ENCODE assay signal across 8 cellular contexts in genomic region chr4:1746265-1746691, GRCh38. TPM values are rescaled to one million over a fixed set of nuclear protein-coding genes. Genes with fewer than 3 reads are reported as not detected.
DNase-seq lines count a peak whose midpoint lies in the region; ATAC-seq and TF ChIP-seq lines count a peak whose summit lies in the region.

No MANE protein-coding gene starts in this region.

- H3K4me1 ChIP-seq in psoas muscle: no peaks in the 10 kb centered on the region

- peaks cover 0 to 17% of the 10 kb centered on the region in 2 donors for H3K36me3 ChIP-seq in psoas muscle (ENCODE audit: insufficient read depth in 1 of 2, low read depth in 1 of 2)

- peaks cover 0 to 8% (median 0%) of the 10 kb centered on the region in 3 donors for H3K27me3 ChIP-seq in psoas muscle (ENCODE audit: insufficient read depth in 3 of 3, low read length in 2 of 3)

- peak; percentile 53 for DNase-seq in HPDE6-E6E7 (ENCODE audit: extremely low spot score)
- peak; percentile 68 for DNase-seq in RPMI8226
- DNase-seq in activated T-helper 9 cell treated with anti-CD3 and anti-CD28 coated beads, Interleukin-2, amount 50 U/mL, for 16 hours (ENCODE audit: low read depth): peak; percentile 64
- DNase-seq in glomerular visceral epithelial cell (ENCODE audit: extremely low spot score): peak; percentile 79
- DNase-seq in psoas muscle: peak; percentile 75 to 85
- no peak for DNase-seq in Ammon's horn (ENCODE audit: low spot score)
- no peak for DNase-seq in left lobe of liver (ENCODE audit: low spot score)

- ATAC-seq in psoas muscle (peak; percentile 81 to 91 (median 82)), left lobe of liver (no peak)

- WGBS in psoas muscle, 3 donors: 10 to 16% (median 15%) methylated on average over 13 to 17 of the region's 17 CpGs

- H3K27ac ChIP-seq in psoas muscle: no peak overlapping the region

- intact Hi-C loops in psoas muscle (cut with DNase I): loop anchor here in 1 of 2 donors (2.0 to 5.0 kb wide), 2 partner anchors 66 to 153 kb away; no protein-coding TSS in a partner anchor

- TF ChIP-seq CTCF in GM12873 (IDR thresholded peaks at IDR 0.05; ENCODE audit: insufficient read depth, low read depth, low read length, missing control alignments) (peak; percentile 84), psoas muscle (IDR thresholded peaks at IDR 0.05) (peak; percentile 78)

- H3K9me3 ChIP-seq in psoas muscle: no peaks in the 10 kb centered on the region

- H3K4me3 ChIP-seq in psoas muscle: no peak overlapping the region

RNA-seq across cellular contexts. Expression of gene TACC3, which starts 25.0 kb away (rescaled TPM):
- total RNA-seq in psoas muscle: 1 to 10 TPM; 2.7 to 3.5 (median 3.0) TPM
- polyA plus RNA-seq in psoas muscle: 1 to 10 TPM; 2.2 to 4.8 (median 2.6) TPM
- total RNA-seq in left lobe of liver: 4.5 TPM

RNA-seq across cellular contexts. Expression of gene TMEM129, which starts 25.2 kb away (rescaled TPM):
- total RNA-seq in psoas muscle: 10 to 100 TPM; 11.8 to 43.6 (median 27.0) TPM
- polyA plus RNA-seq in psoas muscle: 10 to 100 TPM; 31.6 to 40.3 (median 32.9) TPM
- total RNA-seq in left lobe of liver: 30.3 TPM

RNA-seq across cellular contexts. Expression of gene SLBP, which starts 34.2 kb away (rescaled TPM):
- total RNA-seq in psoas muscle (10 to 100 TPM; 15.5 to 17.1 (median 16.2) TPM), left lobe of liver (12.3 TPM)
- polyA plus RNA-seq in psoas muscle: 10 to 100 TPM; 15.4 to 18.8 (median 18.6) TPM

RNA-seq across cellular contexts. Expression of gene FGFR3, which starts 46.8 kb away (rescaled TPM):
- 1 to 10 TPM in 1 of 4 donors, under 1 TPM in 3; 0.17 to 1.1 (median 0.47) TPM for total RNA-seq in psoas muscle
- under 1 TPM; 0.29 to 0.57 (median 0.30) TPM for polyA plus RNA-seq in psoas muscle
- total RNA-seq in left lobe of liver: 48.5 TPM

Comparison
In these comparisons a context has a peak if more than half of its experiments do, and no peak if none do; other contexts are left out.
1. DNase-seq: peak in HPDE6-E6E7 (single experiment), RPMI8226 (single experiment), activated T-helper 9 cell treated with anti-CD3 and anti-CD28 coated beads, Interleukin-2, amount 50 U/mL, for 16 hours (single experiment), glomerular visceral epithelial cell (single experiment) and psoas muscle (2 of 2); none in Ammon's horn (single experiment) and left lobe of liver (single experiment).